21 cellular contexts compared by ENCODE assay signal in the genomic region with DNA sequence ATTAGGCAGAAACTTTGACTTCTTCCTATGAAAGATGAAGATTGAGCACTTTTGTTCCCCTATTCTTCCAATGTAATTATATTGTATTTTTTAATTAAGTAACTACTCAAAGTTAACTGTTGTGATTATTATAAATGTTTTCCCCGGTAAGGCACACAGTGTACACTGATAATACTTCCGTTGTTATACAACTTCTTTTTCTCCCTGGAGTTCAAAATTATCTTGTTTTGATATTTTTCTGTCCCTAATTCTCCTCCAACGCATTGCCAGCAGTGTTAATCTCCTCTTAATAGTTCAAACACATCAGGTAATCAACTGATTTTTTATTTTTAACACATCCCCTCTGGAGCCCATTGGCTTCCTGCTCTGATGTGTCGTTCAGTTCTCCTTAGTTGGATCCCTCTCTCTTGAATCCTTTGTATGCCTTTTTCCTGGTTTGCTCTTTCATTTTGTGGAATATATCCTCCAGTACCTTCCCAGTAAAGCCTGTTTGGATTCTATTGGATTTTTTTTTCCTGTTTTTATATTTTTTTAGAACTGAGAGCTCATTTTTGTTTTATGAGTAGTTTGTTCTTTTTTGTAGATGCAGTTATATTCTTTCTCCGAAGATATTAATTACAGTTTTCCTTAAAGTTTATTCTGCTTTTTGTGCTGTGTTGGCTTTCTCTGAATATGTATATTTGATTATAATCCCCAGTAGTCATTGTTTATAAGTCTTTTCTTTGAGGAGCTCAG. TPM values are rescaled to one million over a fixed set of nuclear protein-coding genes. Genes with fewer than 3 reads are reported as not detected.
DNase-seq lines count a peak whose midpoint lies in the region; ATAC-seq, FAIRE-seq and TF ChIP-seq lines count a peak whose summit lies in the region.
"Had no signal": no experiment of that assay in that cellular context is flagged by ENCODE, and none has a peak within 500 bp of the region (broad histone marks: within the 10 kb centered on the region; RNA-seq: fewer than 3 reads in every experiment).

No MANE protein-coding gene starts in this region.

- H3K36me3 ChIP-seq in endothelial cell of umbilical vein (ENCODE audit: control insufficient read depth in 2 of 2, extremely low read depth in 1 of 2, insufficient read depth in 2 of 2, low read length in 2 of 2) (no peaks in the 10 kb centered on the region), mesodermal cell (ENCODE audit: control insufficient read depth, insufficient read depth, low read length) (no peaks in the 10 kb centered on the region), tibial artery (no peaks in the 10 kb centered on the region)

- TF ChIP-seq CTCF in endothelial cell of umbilical vein (IDR thresholded peaks at IDR 0.05; ENCODE audit: extremely low read depth in 1 of 2, insufficient read depth in 1 of 2, low read depth in 1 of 2, low read length in 2 of 2) = no peak
- TF ChIP-seq CTCF in tibial artery (IDR thresholded peaks at IDR 0.05) = no peak

- H3K79me2 ChIP-seq in endothelial cell of umbilical vein (ENCODE audit: control insufficient read depth, insufficient read depth, low read length) = no peaks in the 10 kb centered on the region

- ATAC-seq in GM18498 (IDR thresholded peaks at IDR 0.05; ENCODE audit: unreplicated experiment) = no peak
- ATAC-seq: activated T-helper 17 cell treated with anti-CD3 and anti-CD28 coated beads, Interleukin-2, amount 50 U/mL, for 72 hours had no signal

- H4K20me1 ChIP-seq in endothelial cell of umbilical vein (replicated peaks; ENCODE audit: control insufficient read depth, extremely low read depth, insufficient read depth, low read length) = no peaks in the 10 kb centered on the region

- DNase-seq in LHCN-M2 (ENCODE audit: low read depth) (peak; percentile 8), endothelial cell of umbilical vein (ENCODE audit: low read depth, low spot score) (no peak), tibial artery (no peak), HT-29 (ENCODE audit: low spot score) (no peak), C1 segment of cervical spinal cord (lab: John Stamatoyannopoulos, UW) (no peak), germinal center (ENCODE audit: low spot score) (no peak)
- DNase-seq: activated CD4-positive, alpha-beta memory T cell treated with anti-CD3 and anti-CD28 coated beads for 36 hours; endodermal cell; hypothalamus; NCI-H1694 treated with DMSO at 0.1 percent for 48 hours; NCI-H82; stimulated activated CD4-positive, alpha-beta T cell treated with anti-CD3 and anti-CD28 coated beads, Interleukin-1b, Interleukin-23, amount 100 ng/mL, for 48 hours had no signal

- BruUV-seq in endothelial cell of umbilical vein (replicated peaks; lab: Mats Ljungman, UMichigan) = TSS peak; percentile 36

- dilution Hi-C loops in endothelial cell of umbilical vein (cut with MboI; ENCODE audit: extremely low pct_ligation_motif_present, low sequenced_read_pairs) = no loop called here

- no peak for FAIRE-seq in endothelial cell of umbilical vein (lab: Jason Lieb, UNC)
- FAIRE-seq: G401.6, GM19239, TTC549 had no signal

- H3K27me3 ChIP-seq in endothelial cell of umbilical vein (ENCODE audit: control insufficient read depth in 2 of 2, insufficient read depth in 2 of 2, low read length in 2 of 2) (no peaks in the 10 kb centered on the region), tibial artery (no peaks in the 10 kb centered on the region)
- H3K27me3 ChIP-seq: body of pancreas had no signal

- POLR2A ChIA-PET in endothelial cell of umbilical vein (lab: Charles Lee) = interaction anchor here (1.0 kb wide), 1 partner anchor 1067 kb away, joined by 3 read pairs; no protein-coding TSS in a partner anchor

- peak overlapping the region; percentile 37 for H2AFZ ChIP-seq in endothelial cell of umbilical vein (ENCODE audit: low read depth, low read length)

- H3K4me2 ChIP-seq in endothelial cell of umbilical vein (ENCODE audit: insufficient read depth, low read length) = peak overlapping the region; percentile 18

- H3K9me1 ChIP-seq in endothelial cell of umbilical vein (replicated peaks; ENCODE audit: control insufficient read depth, extremely low read depth, insufficient read depth, low read length) = no peaks in the 10 kb centered on the region

- no peak overlapping the region for H3K9ac ChIP-seq in endothelial cell of umbilical vein (replicated peaks; ENCODE audit: extremely low read depth, insufficient read depth, low read length)

- H3K27ac ChIP-seq in endothelial cell of umbilical vein (ENCODE audit: insufficient read depth, low read depth, low read length) (no peak overlapping the region), mesodermal cell (ENCODE audit: low read depth, low read length, severe bottlenecking) (peak overlapping the region; percentile 55), tibial artery (peak overlapping the region; percentile 16 to 46)

- CTCF ChIA-PET in endothelial cell of umbilical vein (lab: Charles Lee) = interaction anchor here (0.6 to 3.7 kb wide), 5 partner anchors 20 to 427 kb away, joined by 3 to 14 read pairs (median 3); a partner anchor contains a TSS

- WGBS in mesodermal cell (ENCODE audit: insufficient coverage in 2 of 2), 2 experiments = 86 to 90% methylated on average over 3 of the region's 5 CpGs

- no peaks in the 10 kb centered on the region for H3K9me3 ChIP-seq in endothelial cell of umbilical vein (replicated peaks; ENCODE audit: control insufficient read depth, insufficient read depth, low read length)
- no peaks in the 10 kb centered on the region for H3K9me3 ChIP-seq in mesodermal cell (ENCODE audit: control insufficient read depth, low read length)
- no peaks in the 10 kb centered on the region for H3K9me3 ChIP-seq in tibial artery
- H3K9me3 ChIP-seq: body of pancreas had no signal

- no peak overlapping the region for H3K4me3 ChIP-seq in endothelial cell of umbilical vein (replicated peaks in 1 of 3; ENCODE audit: insufficient read depth in 1 of 3, low read depth in 1 of 3, low read length in 3 of 3)
- H3K4me3 ChIP-seq in mesodermal cell (ENCODE audit: extremely low read depth, insufficient read depth, low read length, poor library complexity, severe bottlenecking) = no peak overlapping the region
- no peak overlapping the region for H3K4me3 ChIP-seq in tibial artery
- H3K4me3 ChIP-seq: body of pancreas, lung had no signal

- intact Hi-C loops in endothelial cell of umbilical vein (cut with micrococcal nuclease) (loop anchor here (1.0 to 2.0 kb wide), 2 partner anchors 21 to 42 kb away; no protein-coding TSS in a partner anchor), tibial artery (cut with DNase I; ENCODE audit: low total_unique reads) (no loop called here)

- no peak for TF ChIP-seq POLR2A in endothelial cell of umbilical vein (IDR thresholded peaks at IDR 0.05; ENCODE audit: low read depth, low read length)

- H3K4me1 ChIP-seq in endothelial cell of umbilical vein (ENCODE audit: control insufficient read depth, extremely low read depth, insufficient read depth, low read length) = peaks cover 23% of the 10 kb centered on the region
- H3K4me1 ChIP-seq in mesodermal cell (ENCODE audit: control insufficient read depth, insufficient read depth, low read length, poor library complexity, severe bottlenecking) = peaks cover 30% of the 10 kb centered on the region
- H3K4me1 ChIP-seq in tibial artery = peaks cover 0 to 41% (median 17%) of the 10 kb centered on the region in 4 donors

TF ChIP-seq in endothelial cell of umbilical vein, 7 proteins besides CTCF, POLR2A, EP300 and RAD21:
- TF ChIP-seq MYC (IDR thresholded peaks at IDR 0.05; ENCODE audit: low read depth, low read length) (no peak), POLR2AphosphoS5 (IDR thresholded peaks at IDR 0.05; ENCODE audit: insufficient read depth, low read depth, low read length) (no peak)

RNA-seq across cellular contexts. Expression of a gene that starts 32.2 kb away (rescaled TPM):
- total RNA-seq in LHCN-M2 (2014; rRNA removed) = 107 and 116 TPM in 2 replicates
- 35.9 TPM for polyA plus RNA-seq in LHCN-M2 (2012)
- 38.2 and 38.3 TPM in 2 replicates for total RNA-seq in endothelial cell of umbilical vein
- 51.2 and 65.1 TPM in 2 replicates for polyA plus RNA-seq in endothelial cell of umbilical vein
- polyA plus RNA-seq in endothelial cell of umbilical vein (2011; cell fraction: cytosol; rRNA removed) = 30.8 and 32.1 TPM in 2 replicates
- polyA plus RNA-seq in endothelial cell of umbilical vein (2011; cell fraction: nucleus; rRNA removed) = 33.2 and 44.2 TPM in 2 replicates
- 38.5 and 57.3 TPM in 2 replicates for polyA plus RNA-seq in endothelial cell of umbilical vein (2012)
- 82.8 and 84.1 TPM in 2 replicates for polyA minus RNA-seq in endothelial cell of umbilical vein
- polyA minus RNA-seq in endothelial cell of umbilical vein (2011; cell fraction: cytosol; rRNA and poly(A)+ RNA removed) = 32.4 TPM
- 32.6 and 49.6 TPM in 2 replicates for polyA minus RNA-seq in endothelial cell of umbilical vein (2011; cell fraction: nucleus; rRNA and poly(A)+ RNA removed)
- 18.8 TPM for polyA plus RNA-seq in mesodermal cell (2013, experiment 1 of 2)
- polyA plus RNA-seq in mesodermal cell (2013, experiment 2 of 2) = 17.6 TPM
- 25.1 and 34.1 TPM in 2 replicates for total RNA-seq in HT-29 (2014; rRNA removed; shearing (Covaris generic))

RNA-seq across cellular contexts. Expression of a gene that starts 37.4 kb away (rescaled TPM):
- total RNA-seq in LHCN-M2 (2014; rRNA removed) = 0.26 and 0.34 TPM in 2 replicates
- polyA plus RNA-seq in LHCN-M2 (2012) = 0.26 TPM
- 1.5 and 1.8 TPM in 2 replicates for total RNA-seq in endothelial cell of umbilical vein
- 0.98 and 1.2 TPM in 2 replicates for polyA plus RNA-seq in endothelial cell of umbilical vein
- 0.68 and 0.71 TPM in 2 replicates for polyA plus RNA-seq in endothelial cell of umbilical vein (2011; cell fraction: cytosol; rRNA removed)
- 0.54 and 0.98 TPM in 2 replicates for polyA plus RNA-seq in endothelial cell of umbilical vein (2011; cell fraction: nucleus; rRNA removed)
- polyA plus RNA-seq in endothelial cell of umbilical vein (2012) = 1.6 and 3.2 TPM in 2 replicates
- 0.22 and 1.1 TPM in 2 replicates for polyA minus RNA-seq in endothelial cell of umbilical vein
- polyA minus RNA-seq in endothelial cell of umbilical vein (2011; cell fraction: cytosol; rRNA and poly(A)+ RNA removed) = 5.6 TPM
- not detected in 2 replicates for polyA minus RNA-seq in endothelial cell of umbilical vein (2011; cell fraction: nucleus; rRNA and poly(A)+ RNA removed)
- 0.63 TPM for polyA plus RNA-seq in mesodermal cell (2013, experiment 1 of 2)
- 0.86 TPM for polyA plus RNA-seq in mesodermal cell (2013, experiment 2 of 2)
- total RNA-seq in HT-29 (2014; rRNA removed; shearing (Covaris generic)) = 79.2 and 102 TPM in 2 replicates
- total RNA-seq: activated CD4-positive, alpha-beta memory T cell treated with anti-CD3 and anti-CD28 coated beads for 36 hours; activated T-helper 17 cell treated with anti-CD3 and anti-CD28 coated beads, Interleukin-2, amount 50 U/mL, for 72 hours had no signal
- polyA plus RNA-seq: CD14-positive monocyte had no signal

Comparison
In these comparisons a context has a peak if more than half of its experiments do, and no peak if none do; other contexts are left out.
1. RNA of a gene that starts 37.4 kb away (total RNA-seq): 79.2 to 102 TPM in HT-29; 1.5 to 1.8 TPM in endothelial cell of umbilical vein and 0.26 to 0.34 TPM in LHCN-M2; every median in the first group is over 10 times any median in the second.